ENCODE assay signal across 19 cellular contexts in the genomic region with DNA sequence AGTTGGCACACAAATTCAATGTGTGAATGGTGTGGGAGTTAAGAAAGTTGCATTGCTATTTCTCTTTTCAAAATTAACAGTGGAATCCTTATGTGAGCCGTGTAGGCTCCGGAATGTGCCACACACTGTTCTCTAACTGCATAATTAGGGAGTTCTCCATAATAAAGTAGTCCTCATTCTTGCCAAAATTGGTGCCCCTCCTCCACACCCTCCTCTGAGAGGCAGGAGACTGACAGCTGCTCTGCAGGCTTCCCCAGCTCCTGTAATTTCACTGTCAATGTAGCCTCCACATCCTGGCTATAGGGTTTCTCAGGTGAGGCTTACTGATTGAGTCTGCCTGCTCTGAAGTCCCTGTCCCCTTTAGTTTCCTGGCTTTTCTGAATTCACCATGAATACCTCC. TPM values are rescaled to one million over a fixed set of nuclear protein-coding genes. Genes with fewer than 3 reads are reported as not detected.
DNase-seq lines count a peak whose midpoint lies in the region; ATAC-seq and TF ChIP-seq lines count a peak whose summit lies in the region.
"Had no signal": no experiment of that assay in that cellular context is flagged by ENCODE, and none has a peak within 500 bp of the region (broad histone marks: within the 10 kb centered on the region; RNA-seq: fewer than 3 reads in every experiment).

No MANE protein-coding gene starts in this region.

- H3K27ac Mint-ChIP-seq in activated naive CD4-positive, alpha-beta T cell treated with anti-CD3 and anti-CD28 coated beads, Interleukin-2, amount 50 U/mL, for 24 hours = peak overlapping the region; percentile 92
- peak overlapping the region; percentile 47 for H3K27ac Mint-ChIP-seq in T-helper 17 cell
- H3K27ac Mint-ChIP-seq: type B pancreatic cell had no signal

- H3K36me3 Mint-ChIP-seq in activated naive CD4-positive, alpha-beta T cell treated with anti-CD3 and anti-CD28 coated beads, Interleukin-2, amount 50 U/mL, for 24 hours = peaks cover 6% of the 10 kb centered on the region
- no peaks in the 10 kb centered on the region for H3K36me3 Mint-ChIP-seq in T-helper 17 cell (ENCODE audit: low read depth)
- H3K36me3 Mint-ChIP-seq: type B pancreatic cell had no signal

- H3K27ac ChIP-seq in cingulate gyrus (ENCODE audit: low read depth, low read length) = peak overlapping the region; percentile 63
- peak overlapping the region; percentile 22 for H3K27ac ChIP-seq in temporal lobe (ENCODE audit: low read depth, low read length)
- H3K27ac ChIP-seq in SJCRH30 = no peak overlapping the region

- H3K4me3 ChIP-seq in SJCRH30 (no peak overlapping the region), BE2C (ENCODE audit: low read depth, low read length) (no peak overlapping the region)
- H3K4me3 ChIP-seq: ascending aorta, MG63, mucosa of descending colon had no signal

- no peak for DNase-seq in activated naive CD4-positive, alpha-beta T cell (lab: John Stamatoyannopoulos, UW)
- DNase-seq in T-helper 17 cell (no peak), SJCRH30 (no peak), NCI-H187 treated with DMSO at 0.1 percent for 48 hours (lab: John Stamatoyannopoulos, UW) (no peak), BE2C (no peak)
- DNase-seq: Caco-2; EL; left ventricle myocardium superior; MG63; mucosa of descending colon; NCI-H1694; right cardiac atrium; stimulated activated CD4-positive, alpha-beta T cell treated with anti-CD3 and anti-CD28 coated beads, Interleukin-15, amount 100 ng/mL, for 24 hours had no signal

- ATAC-seq in T-helper 17 cell = no peak
- ATAC-seq: left ventricle myocardium superior, mucosa of descending colon, right cardiac atrium had no signal

- no peaks in the 10 kb centered on the region for H3K27me3 ChIP-seq in SJCRH30
- H3K27me3 ChIP-seq in BE2C = no peaks in the 10 kb centered on the region
- H3K27me3 ChIP-seq: ascending aorta, MG63 had no signal

- no peak for TF ChIP-seq CTCF in BE2C (IDR thresholded peaks at IDR 0.05; ENCODE audit: low read depth, low read length)

- H3K9me3 ChIP-seq in T-helper 17 cell (ENCODE audit: control insufficient read depth, low read length, poor library complexity, severe bottlenecking) (no peaks in the 10 kb centered on the region), SJCRH30 (replicated peaks) (no peaks in the 10 kb centered on the region), BE2C (no peaks in the 10 kb centered on the region)
- H3K9me3 ChIP-seq: ascending aorta, Caco-2, MG63, mucosa of descending colon had no signal

- H3K4me3 Mint-ChIP-seq in activated naive CD4-positive, alpha-beta T cell treated with anti-CD3 and anti-CD28 coated beads, Interleukin-2, amount 50 U/mL, for 24 hours = peak overlapping the region; percentile 38
- H3K4me3 Mint-ChIP-seq in T-helper 17 cell = no peak overlapping the region
- H3K4me3 Mint-ChIP-seq: type B pancreatic cell had no signal

- H3K4me1 ChIP-seq in SJCRH30 (peaks cover 15% of the 10 kb centered on the region), BE2C (no peaks in the 10 kb centered on the region; the same call in 1 of the 2 replicates)
- H3K4me1 ChIP-seq: Caco-2 had no signal

- H3K27me3 Mint-ChIP-seq in activated naive CD4-positive, alpha-beta T cell treated with anti-CD3 and anti-CD28 coated beads, Interleukin-2, amount 50 U/mL, for 24 hours = no peaks in the 10 kb centered on the region
- H3K27me3 Mint-ChIP-seq in T-helper 17 cell = no peaks in the 10 kb centered on the region

- H3K36me3 ChIP-seq in SJCRH30 (no peaks in the 10 kb centered on the region), BE2C (no peaks in the 10 kb centered on the region)
- H3K36me3 ChIP-seq: ascending aorta, MG63 had no signal

- H3K4me1 Mint-ChIP-seq in activated naive CD4-positive, alpha-beta T cell treated with anti-CD3 and anti-CD28 coated beads, Interleukin-2, amount 50 U/mL, for 24 hours = peaks cover 92% of the 10 kb centered on the region
- peaks cover 44% of the 10 kb centered on the region for H3K4me1 Mint-ChIP-seq in T-helper 17 cell

- H3K9me3 Mint-ChIP-seq in activated naive CD4-positive, alpha-beta T cell treated with anti-CD3 and anti-CD28 coated beads, Interleukin-2, amount 50 U/mL, for 24 hours = peaks cover 6% of the 10 kb centered on the region

RNA-seq across cellular contexts. Expression of a gene that starts 20.1 kb away (rescaled TPM):
- total RNA-seq in T-helper 17 cell = not detected
- total RNA-seq in temporal lobe = not detected
- not detected in 2 replicates for total RNA-seq in SJCRH30 (2014; rRNA removed; shearing (Covaris generic))
- 0.46 TPM for polyA plus RNA-seq in BE2C (2012; ENCODE audit: insufficient read depth, insufficient read length, low read depth)
- total RNA-seq: ascending aorta, Caco-2, left ventricle myocardium superior, mucosa of descending colon, NCI-H460, right cardiac atrium had no signal
- polyA plus RNA-seq: right cardiac atrium had no signal

RNA-seq across cellular contexts. Expression of a gene that starts 53.5 kb away (rescaled TPM):
- total RNA-seq in T-helper 17 cell (10 to 100 TPM; 26.5 to 32.9 TPM), temporal lobe (31.7 TPM)
- total RNA-seq in SJCRH30 (2014; rRNA removed; shearing (Covaris generic)) = 71.3 and 84.5 TPM in 2 replicates
- 33.6 TPM for polyA plus RNA-seq in BE2C (2012; ENCODE audit: insufficient read depth, insufficient read length, low read depth)

RNA-seq across cellular contexts. Expression of a gene that starts 53.6 kb away (rescaled TPM):
- total RNA-seq in T-helper 17 cell (1 to 10 TPM in 1 of 2 donors, under 1 TPM in 1; 0.50 to 3.9 TPM), temporal lobe (21.6 TPM)
- 53.3 and 53.4 TPM in 2 replicates for total RNA-seq in SJCRH30 (2014; rRNA removed; shearing (Covaris generic))
- polyA plus RNA-seq in BE2C (2012; ENCODE audit: insufficient read depth, insufficient read length, low read depth) = 19.2 TPM
